Comparison of ENCODE assay signal across 16 cellular contexts in genomic region chr22:38775656-38776055, GRCh38.
"Had no signal": no experiment of that assay in that cellular context is flagged by ENCODE, and none has a peak within 500 bp of the region (broad histone marks: within the 10 kb centered on the region; RNA-seq: fewer than 3 reads in every experiment).

No MANE protein-coding gene starts in this region.

- H3K4me1 ChIP-seq: pancreas had no signal

- H3K27ac Mint-ChIP-seq: activated CD8-positive, alpha-beta T cell treated with anti-CD3 and anti-CD28 coated beads, Interleukin-2, amount 10 ng/mL, durations not matched to agents 7 days and 5 days had no signal

- H3K27me3 ChIP-seq: esophagus squamous epithelium, pancreas, suprapubic skin had no signal

- H3K4me3 Mint-ChIP-seq: activated CD8-positive, alpha-beta T cell treated with anti-CD3 and anti-CD28 coated beads, Interleukin-2, amount 10 ng/mL, durations not matched to agents 7 days and 5 days had no signal

- ATAC-seq: activated CD4-positive, CD25-positive, alpha-beta regulatory T cell treated with anti-CD3 and anti-CD28 coated beads, Interleukin-2, amount 50 U/mL, for 24 hours; activated CD8-positive, alpha-beta T cell treated with anti-CD3 and anti-CD28 coated beads, Interleukin-2, amount 10 ng/mL, durations not matched to agents 7 days and 5 days; left cardiac atrium; mucosa of descending colon; pancreas; stimulated activated naive CD8-positive, alpha-beta T cell treated with anti-CD3 and anti-CD28 coated beads, Interleukin-15, Interleukin-2, amounts not matched to agents 100 U/mL and 50 U/mL, for 24 hours had no signal

- H3K4me3 ChIP-seq: esophagus squamous epithelium, lung, mucosa of descending colon, pancreas, suprapubic skin had no signal

- H3K9me3 ChIP-seq: esophagus squamous epithelium, mucosa of descending colon, pancreas, suprapubic skin had no signal

- H3K27ac ChIP-seq: esophagus squamous epithelium, pancreas had no signal

- DNase-seq: activated CD8-positive, alpha-beta memory T cell treated with anti-CD3 and anti-CD28 coated beads, Interleukin-2, amount 50 U/mL, for 48 hours; activated CD8-positive, alpha-beta T cell treated with anti-CD3 and anti-CD28 coated beads, Interleukin-2, amount 10 ng/mL, durations not matched to agents 7 days and 5 days; activated naive CD4-positive, alpha-beta T cell; amniotic stem cell; esophagus squamous epithelium; foreskin fibroblast; glutamatergic neuron; left cardiac atrium; mucosa of descending colon; pancreas; stimulated activated CD4-positive, alpha-beta T cell treated with anti-CD3 and anti-CD28 coated beads, Interleukin-2, amount 100 ng/mL, for 48 hours; stimulated activated naive CD8-positive, alpha-beta T cell treated with anti-CD3 and anti-CD28 coated beads, Interleukin-15, Interleukin-2, amounts not matched to agents 100 U/mL and 50 U/mL, for 24 hours; T-helper 2 cell had no signal
